ENCODE assay signal across 8 cellular contexts in genomic region chr7:105388373-105389089, GRCh38. TPM values are rescaled to one million over a fixed set of nuclear protein-coding genes. Genes with fewer than 3 reads are reported as not detected.
DNase-seq lines count a peak whose midpoint lies in the region; ATAC-seq and TF ChIP-seq lines count a peak whose summit lies in the region.

Gene SRPK2 (minus strand): TSS chr7:105388921.

- H3K9me3 ChIP-seq in right lobe of liver: no peaks in the 10 kb centered on the region

- no peaks in the 10 kb centered on the region for H3K27me3 ChIP-seq in right lobe of liver

- ATAC-seq in HG02840 (IDR thresholded peaks at IDR 0.05; ENCODE audit: low FRiP score, unreplicated experiment): peak; percentile 66
- ATAC-seq in right lobe of liver: peak; percentile 89 to 93 (median 93)

- H3K27me3 Mint-ChIP-seq in dendritic cell treated with granulocyte-macrophage colony-stimulating factor and Interleukin-4, amounts not matched to agents 40 ng/mL and 50 ng/mL, for 4 days: peaks cover 4% of the 10 kb centered on the region

- peak within 1 kb of the TSS; percentile 31 to 78 (median 51) for H3K27ac ChIP-seq in right lobe of liver

- no peaks in the 10 kb centered on the region for H3K9me3 Mint-ChIP-seq in dendritic cell treated with granulocyte-macrophage colony-stimulating factor and Interleukin-4, amounts not matched to agents 40 ng/mL and 50 ng/mL, for 4 days

- intact Hi-C loops in dendritic cell treated with granulocyte-macrophage colony-stimulating factor and Interleukin-4, amounts not matched to agents 40 ng/mL and 50 ng/mL, for 4 days (cut with micrococcal nuclease): loop anchor here (2.0 to 10.0 kb wide), 2 partner anchors 36 to 54 kb away; no protein-coding TSS in a partner anchor
- intact Hi-C loops in right lobe of liver (cut with DNase I): no loop called here

- peak within 1 kb of the TSS; percentile 87 for H3K4me3 Mint-ChIP-seq in dendritic cell treated with granulocyte-macrophage colony-stimulating factor and Interleukin-4, amounts not matched to agents 40 ng/mL and 50 ng/mL, for 4 days

- TF ChIP-seq CTCF in right lobe of liver (IDR thresholded peaks at IDR 0.05): no peak

- TF ChIP-seq POLR2A in right lobe of liver (IDR thresholded peaks at IDR 0.05): peak; percentile 45

- DNase-seq in SHP77 (lab: John Stamatoyannopoulos, UW) (peak; percentile 4 to 43), SHP77 treated with DMSO at 0.1 percent for 48 hours (lab: John Stamatoyannopoulos, UW) (no peak), NCI-H2171 treated with DMSO at 0.1 percent for 48 hours (lab: John Stamatoyannopoulos, UW) (peak; percentile 57), right lobe of liver (peak; percentile 87 to 89 (median 88))
- peak; percentile 69 for DNase-seq in activated CD4-positive, alpha-beta T cell treated with anti-CD3 and anti-CD28 coated beads, Interleukin-2, amount 50 U/mL, for 1 hour
- peak; percentile 79 for DNase-seq in stimulated activated CD4-positive, alpha-beta T cell treated with anti-CD3 and anti-CD28 coated beads, Interleukin-4, amount 100 ng/mL, for 24 hours

- H3K36me3 Mint-ChIP-seq in dendritic cell treated with granulocyte-macrophage colony-stimulating factor and Interleukin-4, amounts not matched to agents 40 ng/mL and 50 ng/mL, for 4 days (ENCODE audit: low read depth): peaks cover 15% of the 10 kb centered on the region

- H3K4me1 ChIP-seq in right lobe of liver: peaks cover 0 to 6% (median 0%) of the 10 kb centered on the region in 4 donors

- H3K4me3 ChIP-seq in right lobe of liver: peak within 1 kb of the TSS; percentile 87 to 96 (median 94)

- peak within 1 kb of the TSS; percentile 79 for H3K27ac Mint-ChIP-seq in dendritic cell treated with granulocyte-macrophage colony-stimulating factor and Interleukin-4, amounts not matched to agents 40 ng/mL and 50 ng/mL, for 4 days

- H3K4me1 Mint-ChIP-seq in dendritic cell treated with granulocyte-macrophage colony-stimulating factor and Interleukin-4, amounts not matched to agents 40 ng/mL and 50 ng/mL, for 4 days (ENCODE audit: low read depth): peaks cover 32% of the 10 kb centered on the region

- no peaks in the 10 kb centered on the region for H3K36me3 ChIP-seq in right lobe of liver

- WGBS in right lobe of liver (ENCODE audit: insufficient coverage, low coverage, low lambda C conversion rate, missing lambda C conversion rate): 0% methylated on average over 5 of the region's 111 CpGs

RNA-seq across cellular contexts. Expression of gene SRPK2, which starts in this region (rescaled TPM):
- 10 to 100 TPM; 15.5 to 21.1 (median 18.2) TPM for total RNA-seq in right lobe of liver
